8 cellular contexts compared by ENCODE assay signal in the genomic region with DNA sequence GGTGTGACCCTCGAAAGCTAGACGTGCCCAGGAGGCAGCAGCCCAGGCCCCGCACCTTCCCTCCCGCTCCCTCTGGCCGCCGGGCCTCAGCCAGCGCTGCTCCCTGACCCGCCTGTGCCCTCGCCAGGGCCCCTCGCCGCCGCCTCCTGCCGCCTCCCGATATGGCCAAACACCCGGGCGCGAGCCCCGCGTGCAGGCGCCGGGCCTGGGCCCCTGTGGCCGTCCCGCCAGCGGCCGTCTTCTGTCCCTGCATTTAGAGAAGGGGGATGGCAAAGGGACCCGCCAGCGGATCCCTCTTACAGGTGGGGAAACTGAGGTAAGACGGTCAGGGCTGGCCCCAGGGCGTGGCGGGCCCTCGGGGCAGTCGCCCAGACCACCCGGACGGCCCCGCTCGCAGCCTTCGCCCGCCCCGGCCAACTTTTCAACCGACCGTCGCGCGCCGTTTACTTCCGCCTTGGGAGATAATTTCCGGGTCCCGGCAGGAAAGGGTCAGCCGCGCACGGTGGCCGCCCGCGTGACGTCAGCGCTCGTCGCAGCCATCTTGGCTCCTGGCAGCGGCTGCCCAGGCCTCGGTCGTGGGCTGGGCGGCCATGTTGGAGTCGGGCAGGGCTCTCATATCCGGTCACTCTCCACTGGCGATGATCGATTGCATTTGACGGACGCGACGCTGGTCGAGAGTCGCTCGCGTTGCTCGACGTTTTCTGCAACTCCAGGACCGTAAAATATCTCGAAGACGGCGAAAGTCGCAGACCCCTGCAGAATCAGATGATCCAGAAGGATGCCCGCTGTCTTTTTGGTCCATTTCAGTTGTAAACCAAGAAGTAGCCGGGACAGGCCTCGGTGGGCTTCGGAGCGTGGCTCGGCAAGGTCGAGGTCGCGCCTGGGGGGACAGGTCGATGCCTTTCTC. TPM values are rescaled to one million over a fixed set of nuclear protein-coding genes. Genes with fewer than 3 reads are reported as not detected.
DNase-seq lines count a peak whose midpoint lies in the region; ATAC-seq and TF ChIP-seq lines count a peak whose summit lies in the region.

No MANE protein-coding gene starts in this region.

- peak overlapping the region; percentile 82 to 98 for H3K27ac Mint-ChIP-seq in natural killer cell treated with Interleukin-12 subunit alpha and Interleukin-12 subunit beta and Interleukin-15 and Interleukin-18, amount 100 ng/mL, for 72 hours

- H3K36me3 Mint-ChIP-seq in natural killer cell treated with Interleukin-12 subunit alpha and Interleukin-12 subunit beta and Interleukin-15 and Interleukin-18, amount 100 ng/mL, for 72 hours, result no peaks in the 10 kb centered on the region

- H3K27me3 Mint-ChIP-seq in natural killer cell treated with Interleukin-12 subunit alpha and Interleukin-12 subunit beta and Interleukin-15 and Interleukin-18, amount 100 ng/mL, for 72 hours, result peaks cover 5 to 7% of the 10 kb centered on the region in 2 donors

- peak; percentile 90 for ATAC-seq in GM21576 (IDR thresholded peaks at IDR 0.05; ENCODE audit: unreplicated experiment)
- peak; percentile 96 to 98 for ATAC-seq in natural killer cell treated with Interleukin-12 subunit alpha and Interleukin-12 subunit beta and Interleukin-15 and Interleukin-18, amount 100 ng/mL, for 72 hours

- TF ChIP-seq CTCF in fibroblast of pulmonary artery (IDR thresholded peaks at IDR 0.05; ENCODE audit: low read length, missing control alignments), result no peak

- H3K9me3 Mint-ChIP-seq in natural killer cell treated with Interleukin-12 subunit alpha and Interleukin-12 subunit beta and Interleukin-15 and Interleukin-18, amount 100 ng/mL, for 72 hours, result no peaks in the 10 kb centered on the region

- H3K4me3 ChIP-seq in Jurkat, Clone E6-1 (ENCODE audit: low read length), result peak overlapping the region; percentile 80
- peak overlapping the region; percentile 75 for H3K4me3 ChIP-seq in fibroblast of pulmonary artery (replicated peaks; ENCODE audit: low read depth, low read length)

- DNase-seq in DMS114 treated with DMSO at 0.1 percent for 48 hours (lab: John Stamatoyannopoulos, UW; ENCODE audit: unreplicated experiment) (peak; percentile 79), RPMI8226 (peak; percentile 97), fibroblast of pulmonary artery (ENCODE audit: low read depth) (peak; percentile 91)
- peak; percentile 76 for DNase-seq in Jurkat, Clone E6-1 (ENCODE audit: low read depth, low spot score)
- peak; percentile 76 for DNase-seq in activated T-helper 9 cell treated with anti-CD3 and anti-CD28 coated beads, Interleukin-2, amount 50 U/mL, for 16 hours (ENCODE audit: low read depth)
- peak; percentile 93 for DNase-seq in natural killer cell treated with Interleukin-12 subunit alpha and Interleukin-12 subunit beta and Interleukin-15 and Interleukin-18, amount 100 ng/mL, for 72 hours (ENCODE audit: low spot score)
- peak; percentile 42 to 83 (median 56) for DNase-seq in stimulated activated naive CD4-positive, alpha-beta T cell (lab: John Stamatoyannopoulos, UW)

- H3K4me3 Mint-ChIP-seq in natural killer cell treated with Interleukin-12 subunit alpha and Interleukin-12 subunit beta and Interleukin-15 and Interleukin-18, amount 100 ng/mL, for 72 hours, result peak overlapping the region; percentile 98

- H3K4me1 Mint-ChIP-seq in natural killer cell treated with Interleukin-12 subunit alpha and Interleukin-12 subunit beta and Interleukin-15 and Interleukin-18, amount 100 ng/mL, for 72 hours (ENCODE audit: low read depth in 2 of 2), result peaks cover 5 to 8% of the 10 kb centered on the region in 2 donors

RNA-seq across cellular contexts. Expression of a gene that starts 7.1 kb away (rescaled TPM):
- polyA plus RNA-seq in Jurkat, Clone E6-1 (2012; ENCODE audit: insufficient read depth, insufficient read length), result 2.7 TPM
- not detected for total RNA-seq in natural killer cell treated with Interleukin-12 subunit alpha and Interleukin-12 subunit beta and Interleukin-15 and Interleukin-18, amount 100 ng/mL, for 72 hours

RNA-seq across cellular contexts. Expression of a gene that starts 19.2 kb away (rescaled TPM):
- 110 TPM for polyA plus RNA-seq in Jurkat, Clone E6-1 (2012; ENCODE audit: insufficient read depth, insufficient read length)
- total RNA-seq in natural killer cell treated with Interleukin-12 subunit alpha and Interleukin-12 subunit beta and Interleukin-15 and Interleukin-18, amount 100 ng/mL, for 72 hours, result 100 to 1,000 TPM in 1 of 2 donors, 10 to 100 TPM in 1; 70.7 to 210 TPM

RNA-seq across cellular contexts. Expression of a gene that starts 19.4 kb away (rescaled TPM):
- 18.3 TPM for polyA plus RNA-seq in Jurkat, Clone E6-1 (2012; ENCODE audit: insufficient read depth, insufficient read length)
- total RNA-seq in natural killer cell treated with Interleukin-12 subunit alpha and Interleukin-12 subunit beta and Interleukin-15 and Interleukin-18, amount 100 ng/mL, for 72 hours, result 10 to 100 TPM; 38.2 to 79.3 TPM

RNA-seq across cellular contexts. Expression of a gene that starts 47.1 kb away (rescaled TPM):
- polyA plus RNA-seq in Jurkat, Clone E6-1 (2012; ENCODE audit: insufficient read depth, insufficient read length), result not detected
- total RNA-seq in natural killer cell treated with Interleukin-12 subunit alpha and Interleukin-12 subunit beta and Interleukin-15 and Interleukin-18, amount 100 ng/mL, for 72 hours, result not detected

Comparison
In these comparisons a context has a peak if more than half of its experiments do, and no peak if none do; other contexts are left out.
1. Peak in every context shown above with its lines: DNase-seq, ATAC-seq and H3K4me3 ChIP-seq.